In the genomic region with DNA sequence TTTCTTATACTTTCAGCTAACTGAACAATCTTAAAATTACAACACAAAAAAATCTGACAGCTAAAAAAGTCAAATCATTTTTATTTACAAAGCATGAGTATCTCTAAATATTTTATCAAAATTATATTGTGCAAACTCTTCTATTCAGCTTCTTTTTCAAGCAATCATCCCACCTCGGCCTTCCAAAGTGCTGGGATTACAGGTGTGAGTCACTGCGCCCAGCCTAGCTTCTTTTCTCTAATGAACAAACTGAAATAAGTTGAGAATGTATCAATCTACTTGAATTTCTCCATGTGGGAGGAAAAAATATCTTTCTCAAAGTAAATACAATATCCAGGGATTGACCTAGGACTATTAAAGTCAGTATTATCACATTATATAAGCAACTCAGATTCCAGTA, we compare ENCODE assay signal across 5 cellular contexts.
"Had no signal": no experiment of that assay in that cellular context is flagged by ENCODE, and none has a peak within 500 bp of the region (broad histone marks: within the 10 kb centered on the region; RNA-seq: fewer than 3 reads in every experiment).

No MANE protein-coding gene starts in this region.

- H3K4me1 Mint-ChIP-seq: IgD-negative memory B cell had no signal

- H3K4me3 Mint-ChIP-seq: IgD-negative memory B cell had no signal

- H3K9me3 Mint-ChIP-seq: IgD-negative memory B cell had no signal

- ATAC-seq: HepG2, K562 had no signal

- H3K27me3 Mint-ChIP-seq: IgD-negative memory B cell had no signal

- DNase-seq: IMR-90, KBM-7 had no signal
